ENCODE assay signal across 1 cellular context in the genomic region with DNA sequence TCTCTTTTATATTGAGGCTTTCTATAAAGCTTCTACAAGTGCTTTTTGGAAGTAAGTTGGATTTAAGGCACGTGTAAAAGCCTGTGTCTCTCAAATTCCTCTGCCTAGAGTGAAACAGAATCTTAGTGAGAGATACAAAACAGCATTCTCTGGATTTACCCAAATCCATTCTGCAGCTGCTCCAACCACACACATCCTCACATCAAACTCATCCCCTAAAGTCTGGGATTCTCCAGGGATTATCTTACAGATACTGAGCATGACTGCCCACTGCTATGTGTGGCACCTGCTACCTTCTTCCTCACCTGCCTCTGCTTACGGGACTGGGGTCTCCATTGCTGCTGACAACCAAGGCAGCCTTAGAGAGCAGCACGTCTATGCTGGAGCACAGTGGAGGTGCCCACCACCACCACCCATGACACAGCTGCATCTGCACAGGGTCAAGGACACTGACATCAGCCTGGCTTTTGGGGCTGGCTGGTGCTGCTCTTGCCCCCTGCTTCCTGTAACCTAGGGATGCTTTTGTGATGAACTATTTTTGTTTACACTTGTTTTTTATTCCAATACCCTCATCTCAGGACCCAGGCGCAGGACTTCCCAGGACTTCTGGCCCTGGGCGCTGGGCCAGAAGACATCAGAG.
TF ChIP-seq lines count a peak whose summit lies in the region.

No MANE protein-coding gene starts in this region.

TF ChIP-seq in GM12878, 131 proteins besides CTCF, POLR2A, EP300 and RAD21 (continued from another document):
- TF ChIP-seq, protein P1, sequence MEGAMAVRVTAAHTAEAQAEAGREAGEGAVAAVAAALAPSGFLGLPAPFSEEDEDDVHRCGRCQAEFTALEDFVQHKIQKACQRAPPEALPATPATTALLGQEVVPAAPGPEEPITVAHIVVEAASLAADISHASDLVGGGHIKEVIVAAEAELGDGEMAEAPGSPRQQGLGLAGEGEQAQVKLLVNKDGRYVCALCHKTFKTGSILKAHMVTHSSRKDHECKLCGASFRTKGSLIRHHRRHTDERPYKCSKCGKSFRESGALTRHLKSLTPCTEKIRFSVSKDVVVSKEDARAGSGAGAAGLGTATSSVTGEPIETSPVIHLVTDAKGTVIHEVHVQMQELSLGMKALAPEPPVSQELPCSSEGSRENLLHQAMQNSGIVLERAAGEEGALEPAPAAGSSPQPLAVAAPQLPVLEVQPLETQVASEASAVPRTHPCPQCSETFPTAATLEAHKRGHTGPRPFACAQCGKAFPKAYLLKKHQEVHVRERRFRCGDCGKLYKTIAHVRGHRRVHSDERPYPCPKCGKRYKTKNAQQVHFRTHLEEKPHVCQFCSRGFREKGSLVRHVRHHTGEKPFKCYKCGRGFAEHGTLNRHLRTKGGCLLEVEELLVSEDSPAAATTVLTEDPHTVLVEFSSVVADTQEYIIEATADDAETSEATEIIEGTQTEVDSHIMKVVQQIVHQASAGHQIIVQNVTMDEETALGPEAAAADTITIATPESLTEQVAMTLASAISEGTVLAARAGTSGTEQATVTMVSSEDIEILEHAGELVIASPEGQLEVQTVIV (IDR thresholded peaks at IDR 0.05; ENCODE audit: borderline replicate concordance, partially characterized antibody): no peak
- TF ChIP-seq MEF2B (IDR thresholded peaks at IDR 0.05; ENCODE audit: partially characterized antibody, poor library complexity, severe bottlenecking): no peak
- no peak for TF ChIP-seq CBX5 (IDR thresholded peaks at IDR 0.05; ENCODE audit: low read depth)
- TF ChIP-seq, protein P2, sequence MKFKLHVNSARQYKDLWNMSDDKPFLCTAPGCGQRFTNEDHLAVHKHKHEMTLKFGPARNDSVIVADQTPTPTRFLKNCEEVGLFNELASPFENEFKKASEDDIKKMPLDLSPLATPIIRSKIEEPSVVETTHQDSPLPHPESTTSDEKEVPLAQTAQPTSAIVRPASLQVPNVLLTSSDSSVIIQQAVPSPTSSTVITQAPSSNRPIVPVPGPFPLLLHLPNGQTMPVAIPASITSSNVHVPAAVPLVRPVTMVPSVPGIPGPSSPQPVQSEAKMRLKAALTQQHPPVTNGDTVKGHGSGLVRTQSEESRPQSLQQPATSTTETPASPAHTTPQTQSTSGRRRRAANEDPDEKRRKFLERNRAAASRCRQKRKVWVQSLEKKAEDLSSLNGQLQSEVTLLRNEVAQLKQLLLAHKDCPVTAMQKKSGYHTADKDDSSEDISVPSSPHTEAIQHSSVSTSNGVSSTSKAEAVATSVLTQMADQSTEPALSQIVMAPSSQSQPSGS (IDR thresholded peaks at IDR 0.05; ENCODE audit: low read length): no peak
- TF ChIP-seq, protein P3, sequence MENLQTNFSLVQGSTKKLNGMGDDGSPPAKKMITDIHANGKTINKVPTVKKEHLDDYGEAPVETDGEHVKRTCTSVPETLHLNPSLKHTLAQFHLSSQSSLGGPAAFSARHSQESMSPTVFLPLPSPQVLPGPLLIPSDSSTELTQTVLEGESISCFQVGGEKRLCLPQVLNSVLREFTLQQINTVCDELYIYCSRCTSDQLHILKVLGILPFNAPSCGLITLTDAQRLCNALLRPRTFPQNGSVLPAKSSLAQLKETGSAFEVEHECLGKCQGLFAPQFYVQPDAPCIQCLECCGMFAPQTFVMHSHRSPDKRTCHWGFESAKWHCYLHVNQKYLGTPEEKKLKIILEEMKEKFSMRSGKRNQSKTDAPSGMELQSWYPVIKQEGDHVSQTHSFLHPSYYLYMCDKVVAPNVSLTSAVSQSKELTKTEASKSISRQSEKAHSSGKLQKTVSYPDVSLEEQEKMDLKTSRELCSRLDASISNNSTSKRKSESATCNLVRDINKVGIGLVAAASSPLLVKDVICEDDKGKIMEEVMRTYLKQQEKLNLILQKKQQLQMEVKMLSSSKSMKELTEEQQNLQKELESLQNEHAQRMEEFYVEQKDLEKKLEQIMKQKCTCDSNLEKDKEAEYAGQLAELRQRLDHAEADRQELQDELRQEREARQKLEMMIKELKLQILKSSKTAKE (IDR thresholded peaks at IDR 0.05; ENCODE audit: low read depth, poor library complexity, severe bottlenecking): no peak
